In the genomic region with DNA sequence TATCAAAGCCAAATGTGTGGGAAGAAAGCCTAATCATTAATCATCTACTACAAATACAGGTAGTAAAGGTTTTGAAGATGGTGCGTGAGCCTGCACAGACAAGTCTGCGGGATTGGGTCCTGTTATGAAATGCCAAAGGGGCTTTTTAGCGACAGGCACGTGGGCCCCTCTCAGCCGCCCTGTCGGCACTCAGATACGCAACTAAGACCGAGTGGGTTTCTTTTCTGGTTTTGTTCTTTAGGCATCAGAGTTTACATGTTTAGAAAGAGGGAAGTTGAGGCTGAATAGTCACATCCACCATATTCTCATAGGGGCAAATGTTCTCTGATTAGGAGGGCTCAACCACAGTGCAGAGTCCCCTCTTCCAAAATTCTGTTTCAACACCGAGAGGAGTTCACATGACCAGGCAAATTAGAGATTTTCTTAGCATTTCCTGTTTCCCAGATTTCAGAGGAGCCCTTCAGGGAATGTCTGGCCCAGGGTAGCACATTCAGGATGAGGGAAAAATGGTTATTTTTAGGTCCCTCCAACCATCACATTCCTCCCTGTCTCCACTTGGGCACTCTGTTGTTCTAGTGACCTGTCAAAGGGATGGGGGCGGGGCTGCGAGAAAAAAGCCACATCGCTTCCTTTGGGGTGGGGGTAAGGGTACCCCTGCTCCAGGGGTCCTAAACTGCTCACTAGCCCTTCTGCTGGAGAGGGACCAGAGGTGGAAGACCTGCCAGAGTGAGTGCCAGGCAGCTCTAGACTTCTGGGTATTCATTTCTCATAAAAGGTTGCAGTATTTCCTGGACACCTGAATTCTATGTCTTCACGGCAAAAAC, we compare ENCODE assay signal across 10 cellular contexts.
DNase-seq lines count a peak whose midpoint lies in the region; ATAC-seq and TF ChIP-seq lines count a peak whose summit lies in the region.
"Had no signal": no experiment of that assay in that cellular context is flagged by ENCODE, and none has a peak within 500 bp of the region (broad histone marks: within the 10 kb centered on the region; RNA-seq: fewer than 3 reads in every experiment).

No MANE protein-coding gene starts in this region.

- POLR2A ChIA-PET in WTC11 (lab: Charles Lee): no interaction called here

- no peak overlapping the region for H3K4me3 ChIP-seq in epithelial cell of esophagus (ENCODE audit: low read length)
- peak overlapping the region; percentile 16 for H3K4me3 ChIP-seq in thoracic aorta
- H3K4me3 ChIP-seq: prostate gland had no signal

- intact Hi-C loops in head of caudate nucleus (cut with DNase I): no loop called here

- no peaks in the 10 kb centered on the region for H3K27me3 ChIP-seq in thoracic aorta (replicated peaks; ENCODE audit: insufficient read depth)

- H3K9me3 Mint-ChIP-seq in WTC11: no peaks in the 10 kb centered on the region

- ATAC-seq in WTC11 (peak; percentile 33; the same call in 1 of the 2 replicates), thoracic aorta (ENCODE audit: insufficient number of reproducible peaks, low FRiP score, low read depth) (no peak), GM21825 (IDR thresholded peaks at IDR 0.05; ENCODE audit: unreplicated experiment) (no peak)

- TF ChIP-seq CTCF in WTC11 (IDR thresholded peaks at IDR 0.05) (no peak), epithelial cell of esophagus (IDR thresholded peaks at IDR 0.05; ENCODE audit: insufficient read depth, low read depth, low read length, missing control alignments) (no peak), thoracic aorta (IDR thresholded peaks at IDR 0.05) (no peak)

- DNase-seq in activated effector memory CD4-positive, alpha-beta T cell treated with anti-CD3 and anti-CD28 coated beads, Interleukin-2, amount 50 U/mL, for 16 hours: peak; percentile 80
- DNase-seq in activated effector memory CD4-positive, alpha-beta T cell treated with Interleukin-2 at 50 U/mL for 16 hours: no peak
- DNase-seq in WTC11 (ENCODE audit: low spot score) (no peak), epithelial cell of esophagus (ENCODE audit: low read depth) (peak; percentile 21), thoracic aorta (ENCODE audit: low spot score) (no peak), NCI-H187 (lab: John Stamatoyannopoulos, UW) (no peak), head of caudate nucleus (no peak)
- DNase-seq: NCI-H1092 had no signal

- no peaks in the 10 kb centered on the region for H3K27me3 Mint-ChIP-seq in WTC11 (ENCODE audit: low read depth)

- H3K9me3 ChIP-seq in thoracic aorta: no peaks in the 10 kb centered on the region
- H3K9me3 ChIP-seq: prostate gland had no signal

- H3K4me3 Mint-ChIP-seq in WTC11: no peak overlapping the region

- no peaks in the 10 kb centered on the region for H3K36me3 Mint-ChIP-seq in WTC11

- peak overlapping the region; percentile 74 to 83 for H3K27ac ChIP-seq in thoracic aorta

- CTCF ChIA-PET in WTC11 (lab: Charles Lee): no interaction called here

- no peaks in the 10 kb centered on the region for H3K36me3 ChIP-seq in thoracic aorta
- H3K36me3 ChIP-seq: prostate gland had no signal

- peaks cover 49 to 71% of the 10 kb centered on the region in 2 donors for H3K4me1 ChIP-seq in thoracic aorta (ENCODE audit: control insufficient read depth in 1 of 2, low read depth in 2 of 2)

- no peak overlapping the region for H3K27ac Mint-ChIP-seq in WTC11

- peaks cover 22% of the 10 kb centered on the region for H3K4me1 Mint-ChIP-seq in WTC11

TF ChIP-seq in WTC11, 78 proteins besides CTCF, POLR2A, EP300 and RAD21:
- TF ChIP-seq FOXJ3 (CRISPR knock-in tag; IDR thresholded peaks at IDR 0.05; ENCODE audit: borderline replicate concordance) (no peak), SMAD4 (CRISPR knock-in tag; IDR thresholded peaks at IDR 0.05) (no peak), ZNF396 (CRISPR knock-in tag; IDR thresholded peaks at IDR 0.05; ENCODE audit: borderline replicate concordance) (no peak), RORB (CRISPR knock-in tag; IDR thresholded peaks at IDR 0.05) (no peak), ETV6 (CRISPR knock-in tag; IDR thresholded peaks at IDR 0.05) (no peak), HMGA2 (CRISPR knock-in tag; IDR thresholded peaks at IDR 0.05) (no peak), ZSCAN18 (CRISPR knock-in tag; IDR thresholded peaks at IDR 0.05) (no peak), SP1 (CRISPR knock-in tag; conservative IDR thresholded peaks at IDR 0.05) (no peak), SMAD3 (CRISPR knock-in tag; IDR thresholded peaks at IDR 0.05; ENCODE audit: borderline replicate concordance) (no peak), ELF4 (CRISPR knock-in tag; IDR thresholded peaks at IDR 0.05; ENCODE audit: low read depth) (no peak)
- TF ChIP-seq, protein P1, sequence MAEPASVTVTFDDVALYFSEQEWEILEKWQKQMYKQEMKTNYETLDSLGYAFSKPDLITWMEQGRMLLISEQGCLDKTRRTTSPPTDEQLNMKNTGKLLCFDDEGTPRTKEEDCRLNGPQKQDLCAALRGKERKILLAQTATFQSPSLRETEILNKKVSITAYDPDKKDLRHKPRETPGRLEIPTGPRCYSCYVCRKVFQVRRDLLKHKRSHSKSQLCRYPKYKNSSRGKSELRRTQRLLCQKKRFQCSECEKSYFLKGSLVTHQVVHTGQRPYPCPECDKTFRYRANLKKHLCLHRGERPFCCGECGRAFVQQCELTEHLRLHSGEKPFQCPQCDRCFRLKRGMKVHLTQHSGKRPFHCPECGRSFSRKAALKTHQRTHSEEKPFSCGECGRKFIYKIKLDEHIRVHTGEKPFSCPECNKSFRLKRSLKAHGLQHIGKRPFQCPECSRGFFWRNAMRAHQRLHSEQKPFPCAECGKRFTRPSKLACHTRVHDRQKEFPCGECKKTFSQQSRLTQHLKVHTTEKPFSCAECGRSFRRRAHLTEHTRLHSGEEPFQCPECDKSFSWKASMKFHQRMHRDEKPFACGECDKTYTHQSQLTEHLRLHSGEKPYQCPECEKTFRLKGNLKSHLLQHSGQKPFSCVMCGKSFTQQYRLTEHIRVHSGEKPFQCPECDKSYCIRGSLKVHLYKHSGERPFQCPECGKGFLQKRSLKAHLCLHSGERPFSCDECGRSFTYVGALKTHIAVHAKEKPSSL (CRISPR knock-in tag; conservative IDR thresholded peaks at IDR 0.05): no peak

Comparison
In these comparisons a context has a peak if more than half of its experiments do, and no peak if none do; other contexts are left out.
1. DNase-seq: peak in activated effector memory CD4-positive, alpha-beta T cell treated with anti-CD3 and anti-CD28 coated beads, Interleukin-2, amount 50 U/mL, for 16 hours (single experiment) and epithelial cell of esophagus (single experiment); none in activated effector memory CD4-positive, alpha-beta T cell treated with Interleukin-2 at 50 U/mL for 16 hours (single experiment), WTC11 (single experiment), thoracic aorta (single experiment), NCI-H187 (0 of 2) and head of caudate nucleus (0 of 42).